Comparison of ENCODE assay signal across 9 cellular contexts in the genomic region with DNA sequence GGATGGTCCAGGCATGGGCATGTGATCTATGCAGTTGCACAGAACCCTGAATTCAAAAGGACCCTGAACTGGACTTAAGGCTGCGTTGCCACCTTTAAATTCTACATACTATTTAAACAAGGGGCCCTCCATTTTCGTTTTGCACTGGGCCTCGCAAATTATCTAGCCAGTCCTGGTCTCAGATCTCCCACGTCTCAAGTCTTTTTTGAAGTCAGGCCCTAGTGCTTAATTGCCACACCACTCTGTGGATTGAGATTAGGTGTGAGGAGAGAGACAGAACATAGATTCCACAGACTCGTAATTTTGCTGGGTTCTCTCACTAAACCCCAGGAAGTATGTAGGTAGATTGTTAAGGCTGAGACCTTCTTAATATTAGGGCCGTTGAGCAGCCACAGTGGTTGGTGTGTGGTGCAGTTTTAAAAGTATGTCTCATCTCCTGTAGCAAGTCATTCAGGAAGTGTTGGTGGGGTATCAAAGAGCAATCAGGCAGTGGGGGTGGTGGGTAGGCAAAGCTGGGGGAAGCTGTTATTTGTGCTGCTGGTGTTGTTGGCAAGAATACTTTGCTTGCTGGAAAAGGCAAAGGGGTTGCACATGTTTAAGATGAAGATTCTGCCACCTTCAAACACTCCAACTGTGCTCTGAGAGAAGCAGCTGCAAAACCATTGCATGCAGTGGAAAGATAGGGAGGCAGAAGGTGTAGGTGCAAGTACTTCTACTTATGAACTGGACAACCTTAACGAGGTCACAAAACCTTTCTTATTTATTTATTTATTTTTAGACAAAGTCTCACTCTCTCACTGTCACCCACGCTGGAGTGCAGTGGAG. TPM values are rescaled to one million over a fixed set of nuclear protein-coding genes. Genes with fewer than 3 reads are reported as not detected.
DNase-seq lines count a peak whose midpoint lies in the region; ATAC-seq, FAIRE-seq and TF ChIP-seq lines count a peak whose summit lies in the region.
"Had no signal": no experiment of that assay in that cellular context is flagged by ENCODE, and none has a peak within 500 bp of the region (broad histone marks: within the 10 kb centered on the region; RNA-seq: fewer than 3 reads in every experiment).

No MANE protein-coding gene starts in this region.

- no peak for TF ChIP-seq EP300 in suprapubic skin (IDR thresholded peaks at IDR 0.05)

- 50% methylated on average over 8 of the region's 8 CpGs for WGBS in right cardiac atrium
- WGBS in suprapubic skin: 77% methylated on average over 8 of the region's 8 CpGs

- H3K4me3 Mint-ChIP-seq in glutamatergic neuron (ENCODE audit: unreplicated experiment): no peak overlapping the region

- ATAC-seq in right cardiac atrium (no peak), GM21786 (IDR thresholded peaks at IDR 0.05; ENCODE audit: unreplicated experiment) (no peak)

- H3K36me3 Mint-ChIP-seq in glutamatergic neuron (ENCODE audit: unreplicated experiment): no peaks in the 10 kb centered on the region

- H3K27ac ChIP-seq in right cardiac atrium (ENCODE audit: low read length) (no peak overlapping the region), suprapubic skin (no peak overlapping the region)

- DNase-seq in GM12892 (ENCODE audit: insufficient read length): no peak
- DNase-seq in T-helper 2 cell: peak in 4 of 5 experiments; percentile 54 to 97 (median 68)
- peak; percentile 63 for DNase-seq in activated gamma-delta T cell treated with anti-CD3 and anti-CD28 coated beads, Interleukin-2, amount 50 U/mL, for 16 hours (ENCODE audit: low read depth)
- peak; percentile 41 to 48 for DNase-seq in stimulated activated CD4-positive, alpha-beta T cell treated with anti-CD3 and anti-CD28 coated beads, Interleukin-2, amount 100 ng/mL, for 48 hours
- no peak for DNase-seq in glutamatergic neuron
- DNase-seq in right cardiac atrium: no peak
- DNase-seq in suprapubic skin (ENCODE audit: low spot score in 2 of 2): no peak

- H3K27ac Mint-ChIP-seq in glutamatergic neuron (ENCODE audit: unreplicated experiment): no peak overlapping the region

- H3K9me3 ChIP-seq in right cardiac atrium (ENCODE audit: control insufficient read depth, low read length) (no peaks in the 10 kb centered on the region), suprapubic skin (no peaks in the 10 kb centered on the region)

- H3K4me1 Mint-ChIP-seq in glutamatergic neuron (ENCODE audit: low read depth, unreplicated experiment): no peaks in the 10 kb centered on the region

- H3K36me3 ChIP-seq in suprapubic skin: no peaks in the 10 kb centered on the region

- no peak for TF ChIP-seq POLR2A in GM12892 (IDR thresholded peaks at IDR 0.05; ENCODE audit: low read depth, low read length)
- no peak for TF ChIP-seq POLR2A in suprapubic skin (IDR thresholded peaks at IDR 0.05)

- TF ChIP-seq CTCF in glutamatergic neuron (IDR thresholded peaks at IDR 0.05; ENCODE audit: partially characterized antibody, unreplicated experiment) (no peak), suprapubic skin (IDR thresholded peaks at IDR 0.05) (no peak)

- H3K27me3 ChIP-seq in right cardiac atrium (ENCODE audit: control insufficient read depth, insufficient read depth): no peaks in the 10 kb centered on the region
- no peaks in the 10 kb centered on the region for H3K27me3 ChIP-seq in suprapubic skin

- H3K9me3 Mint-ChIP-seq in glutamatergic neuron (ENCODE audit: unreplicated experiment): peaks cover 3% of the 10 kb centered on the region

- no peaks in the 10 kb centered on the region for H3K27me3 Mint-ChIP-seq in glutamatergic neuron (ENCODE audit: unreplicated experiment)

- peak; percentile 94 for FAIRE-seq in GM12892 (lab: Jason Lieb, UNC)

- H3K4me3 ChIP-seq in right cardiac atrium (ENCODE audit: low read length) (no peak overlapping the region), suprapubic skin (no peak overlapping the region)

- intact Hi-C loops in right cardiac atrium (cut with DNase I): no loop called here

- H3K4me1 ChIP-seq in right cardiac atrium (ENCODE audit: control insufficient read depth, insufficient read depth, low read length) (no peaks in the 10 kb centered on the region), suprapubic skin (peaks cover 2% of the 10 kb centered on the region)

RNA-seq across cellular contexts. Expression of a gene that starts 11.2 kb away (rescaled TPM):
- 18.7 TPM for polyA plus RNA-seq in GM12892 (2012; ENCODE audit: missing spikeins)
- total RNA-seq in glutamatergic neuron (ENCODE audit: unreplicated experiment) (not detected), right cardiac atrium (1 to 10 TPM; 4.2 to 5.7 (median 5.3) TPM), suprapubic skin (1 to 10 TPM; 1.2 to 9.0 (median 2.3) TPM)
- 0.61 TPM for polyA plus RNA-seq in right cardiac atrium
- total RNA-seq: fibroblast of villous mesenchyme had no signal

RNA-seq across cellular contexts. Expression of a gene that starts 45.0 kb away (rescaled TPM):
- polyA plus RNA-seq in GM12892 (2012; ENCODE audit: missing spikeins): 64.8 TPM
- total RNA-seq in glutamatergic neuron (ENCODE audit: unreplicated experiment): not detected
- under 1 TPM; 0.34 to 0.66 (median 0.52) TPM for total RNA-seq in right cardiac atrium
- 0.34 TPM for polyA plus RNA-seq in right cardiac atrium
- total RNA-seq in suprapubic skin: 1 to 10 TPM in 1 of 4 donors, under 1 TPM in 1, not detected in 2; 0.80 to 1.0 TPM
- total RNA-seq: fibroblast of villous mesenchyme had no signal

Comparison
In these comparisons a context has a peak if more than half of its experiments do, and no peak if none do; other contexts are left out.
1. DNase-seq: peak in T-helper 2 cell (4 of 5), activated gamma-delta T cell treated with anti-CD3 and anti-CD28 coated beads, Interleukin-2, amount 50 U/mL, for 16 hours (single experiment) and stimulated activated CD4-positive, alpha-beta T cell treated with anti-CD3 and anti-CD28 coated beads, Interleukin-2, amount 100 ng/mL, for 48 hours (2 of 2); none in GM12892 (single experiment), glutamatergic neuron (single experiment), right cardiac atrium (0 of 3) and suprapubic skin (0 of 2).